Comparison of ENCODE assay signal across 8 cellular contexts in the genomic region with DNA sequence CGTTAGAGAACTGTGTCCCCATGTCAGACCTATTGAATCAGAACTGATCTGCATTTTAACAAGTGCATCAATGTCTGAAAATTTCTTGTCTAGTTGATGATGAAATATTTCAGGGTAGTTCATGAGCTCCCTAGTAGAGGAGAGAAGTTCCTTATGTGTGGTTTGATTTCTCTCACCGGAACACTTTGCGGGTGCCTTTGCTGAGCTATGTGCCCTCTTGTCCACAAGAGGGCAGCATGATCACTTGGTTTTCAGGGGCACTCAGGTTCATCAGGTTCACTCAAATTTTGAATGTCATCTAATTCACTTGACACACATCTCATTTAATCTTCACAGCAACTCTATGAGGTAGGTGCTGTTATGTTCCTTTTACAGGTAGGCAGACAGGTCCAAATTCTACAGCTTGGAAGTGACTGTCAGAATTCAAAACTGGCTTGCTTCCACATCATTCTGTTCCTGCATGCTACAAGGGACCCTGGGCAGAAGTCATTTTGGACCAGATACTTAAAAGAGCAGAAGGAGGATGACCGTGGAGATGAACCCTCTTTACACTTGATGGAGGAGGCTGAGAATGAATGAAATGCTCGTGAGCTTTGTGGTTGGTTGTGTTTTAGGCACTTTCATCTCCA.
DNase-seq lines count a peak whose midpoint lies in the region; ATAC-seq lines count a peak whose summit lies in the region.

No MANE protein-coding gene starts in this region.

- DNase-seq in AG08396 (ENCODE audit: low spot score) (peak; percentile 71), GM19240 (ENCODE audit: insufficient read length, low spot score) (peak; percentile 59), NCI-H345 (lab: John Stamatoyannopoulos, UW) (peak; percentile 60), medulla oblongata (ENCODE audit: extremely low spot score) (peak; percentile 84)
- peak; percentile 47 for DNase-seq in activated CD4-positive, alpha-beta T cell treated with anti-CD3 and anti-CD28 coated beads, Interleukin-2, amount 50 U/mL, for 1 hour
- DNase-seq in effector CD8-positive, alpha-beta T cell (lab: John Stamatoyannopoulos, UW) = peak; percentile 24
- peak; percentile 18 to 19 for DNase-seq in stimulated activated CD8-positive, alpha-beta memory T cell treated with anti-CD3 and anti-CD28 coated beads, Interleukin-7, amount 100 ng/mL, for 4 hours (ENCODE audit: low read depth in 2 of 2)

- no peak for ATAC-seq in GM18907 (IDR thresholded peaks at IDR 0.05; ENCODE audit: unreplicated experiment)

Comparison
In these comparisons a context has a peak if more than half of its experiments do, and no peak if none do; other contexts are left out.
1. DNase-seq: peak in every context shown above with its lines; median percentile 84 in medulla oblongata; 71 in AG08396; 60 in NCI-H345; 59 in GM19240; 47 in activated CD4-positive, alpha-beta T cell treated with anti-CD3 and anti-CD28 coated beads, Interleukin-2, amount 50 U/mL, for 1 hour; 24 in effector CD8-positive, alpha-beta T cell; 18 in stimulated activated CD8-positive, alpha-beta memory T cell treated with anti-CD3 and anti-CD28 coated beads, Interleukin-7, amount 100 ng/mL, for 4 hours.